In the genomic region with DNA sequence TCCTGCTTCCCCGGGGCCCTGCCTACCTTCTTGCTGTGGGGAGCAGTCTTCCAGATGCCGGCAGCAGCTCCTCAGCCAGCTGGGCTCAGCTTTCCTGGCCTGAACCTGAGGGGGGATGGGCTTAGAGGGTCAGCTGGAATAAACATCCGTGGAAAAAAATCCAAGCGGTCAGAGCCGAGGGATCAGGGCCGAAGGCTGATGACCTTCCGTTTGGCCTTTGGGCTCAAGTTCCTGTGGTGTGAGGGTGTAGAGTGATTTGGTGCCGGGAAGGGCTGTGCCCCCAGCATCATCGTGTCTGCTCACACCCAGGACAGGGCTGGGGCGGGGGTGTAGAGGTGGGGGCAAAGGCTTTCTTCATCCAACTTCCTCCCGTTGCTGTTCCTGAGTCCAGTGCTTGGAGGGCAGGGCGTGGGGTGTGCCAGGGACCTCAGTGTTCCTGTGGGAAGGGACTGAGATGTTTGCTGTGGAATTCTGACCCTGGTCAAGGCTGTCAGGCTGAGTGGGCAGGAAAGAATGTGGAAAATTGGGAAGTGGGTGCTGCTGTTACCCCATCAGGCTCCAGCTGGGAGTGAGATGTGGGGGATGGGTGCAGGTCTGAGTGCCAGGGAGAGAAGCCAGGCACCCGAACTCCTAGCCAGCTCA, we compare ENCODE assay signal across 12 cellular contexts. TPM values are rescaled to one million over a fixed set of nuclear protein-coding genes. Genes with fewer than 3 reads are reported as not detected.
DNase-seq lines count a peak whose midpoint lies in the region; ATAC-seq, FAIRE-seq and TF ChIP-seq lines count a peak whose summit lies in the region.
"Had no signal": no experiment of that assay in that cellular context is flagged by ENCODE, and none has a peak within 500 bp of the region (broad histone marks: within the 10 kb centered on the region; RNA-seq: fewer than 3 reads in every experiment).

No MANE protein-coding gene starts in this region.

- H3K4me2 ChIP-seq in GM23338 = peak overlapping the region; percentile 64
- peak overlapping the region; percentile 81 for H3K4me2 ChIP-seq in HepG2 (ENCODE audit: low read depth, low read length)

- H3K9me3 ChIP-seq in HepG2 (ENCODE audit: low read length) = no peaks in the 10 kb centered on the region
- no peaks in the 10 kb centered on the region for H3K9me3 ChIP-seq in small intestine (ENCODE audit: control insufficient read depth, low read depth)
- H3K9me3 ChIP-seq: neutrophil had no signal

- POLR2A ChIA-PET in HepG2 (lab: Yijun Ruan, JAX) = interaction anchor here (1.3 to 2.4 kb wide), 7 partner anchors 13 to 72 kb away, joined by 3 to 15 read pairs (median 5); a partner anchor contains a TSS

- H3K4me3 Mint-ChIP-seq in GM23338 (peak overlapping the region; percentile 30; the same call in 2 of the 3 replicates), brain (peak overlapping the region in 2 of 5 experiments; percentile 13 to 23)
- H3K4me3 Mint-ChIP-seq in stimulated activated naive B cell treated with anti-CD40 and anti-IgM and Interleukin-4, amounts not matched to agents 10 μg/mL and 1 μg/mL and 100 μg/mL, for 72 hours = peak overlapping the region in 1 of 2 donors; percentile 27
- H3K4me3 Mint-ChIP-seq: activated naive CD4-positive, alpha-beta T cell treated with anti-CD3 and anti-CD28 coated beads, Interleukin-2, amount 10 ng/mL, durations not matched to agents 7 days and 5 days had no signal

- no peak for TF ChIP-seq CTCF in GM23338 (conservative IDR thresholded peaks at IDR 0.05; ENCODE audit: low read depth in 2 of 2)
- no peak for TF ChIP-seq CTCF in brain (conservative IDR thresholded peaks at IDR 0.05)
- TF ChIP-seq CTCF in HepG2 (CRISPR knock-in tag; IDR thresholded peaks at IDR 0.05) = no peak

- DNase-seq in GM23338 (ENCODE audit: low spot score) (peak; percentile 43), HepG2 (ENCODE audit: low spot score) (peak; percentile 41), small intestine (no peak), NCI-H748 (lab: John Stamatoyannopoulos, UW; ENCODE audit: unreplicated experiment) (no peak)
- no peak for DNase-seq in stimulated activated naive B cell treated with anti-CD40 and anti-IgM and Interleukin-4, amounts not matched to agents 10 μg/mL and 1 μg/mL and 100 μg/mL, for 72 hours
- DNase-seq in central memory CD4-positive, alpha-beta T cell = no peak

- no peak for TF ChIP-seq POLR2A in HepG2 (IDR thresholded peaks at IDR 0.05; ENCODE audit: insufficient read depth in 1 of 2, low read depth in 2 of 2, low read length in 2 of 2)

- no peaks in the 10 kb centered on the region for H3K36me3 ChIP-seq in GM23338 (ENCODE audit: insufficient read depth)
- H3K36me3 ChIP-seq in HepG2 (replicated peaks in 1 of 2; ENCODE audit: control insufficient read depth in 1 of 2, insufficient read depth in 2 of 2, low read length in 2 of 2) = peaks cover 3 to 14% of the 10 kb centered on the region in 2 experiments; a peak in 4 of 5 replicates
- peaks cover 0 to 4% of the 10 kb centered on the region in 2 donors for H3K36me3 ChIP-seq in small intestine (ENCODE audit: control insufficient read depth in 2 of 2, insufficient read depth in 2 of 2, low read length in 2 of 2)

- no peak for ATAC-seq in GM23338
- ATAC-seq in HepG2 = peak; percentile 58
- peak in 1 of 2 donors; percentile 5 for ATAC-seq in stimulated activated naive B cell treated with anti-CD40 and anti-IgM and Interleukin-4, amounts not matched to agents 10 μg/mL and 1 μg/mL and 100 μg/mL, for 72 hours (replicated peaks)
- no peak for ATAC-seq in HG02938 (IDR thresholded peaks at IDR 0.05; ENCODE audit: unreplicated experiment)

- H3K27me3 Mint-ChIP-seq in GM23338 (ENCODE audit: insufficient read depth, low read depth, poor library complexity) (peaks cover 11% of the 10 kb centered on the region), brain (peaks cover 21% of the 10 kb centered on the region)
- H3K27me3 Mint-ChIP-seq in stimulated activated naive B cell treated with anti-CD40 and anti-IgM and Interleukin-4, amounts not matched to agents 10 μg/mL and 1 μg/mL and 100 μg/mL, for 72 hours = peaks cover 6 to 8% of the 10 kb centered on the region in 2 donors

- H4K20me1 ChIP-seq in GM23338 (replicated peaks; ENCODE audit: insufficient read depth) = peaks cover 5% of the 10 kb centered on the region; the same call in 1 of the 2 replicates
- no peaks in the 10 kb centered on the region for H4K20me1 ChIP-seq in HepG2 (ENCODE audit: insufficient read depth, low read length)

- BruUV-seq in HepG2 (replicated peaks; lab: Mats Ljungman, UMichigan) = no TSS peak

- H2AFZ ChIP-seq in GM23338 = no peak overlapping the region
- H2AFZ ChIP-seq in HepG2 (ENCODE audit: low read length) = no peak overlapping the region

- H3K79me2 ChIP-seq in GM23338 (replicated peaks; ENCODE audit: insufficient read depth) (no peaks in the 10 kb centered on the region), HepG2 (ENCODE audit: insufficient read depth, low read length) (no peaks in the 10 kb centered on the region)

- 0% methylated on average over 10 of the region's 13 CpGs for WGBS in HepG2 (ENCODE audit: low lambda C conversion rate)
- 49 to 53% (median 51%) methylated on average over 13 of the region's 13 CpGs for WGBS in small intestine, 3 donors

- H3K27ac ChIP-seq in GM23338 (ENCODE audit: low read depth) = no peak overlapping the region
- H3K27ac ChIP-seq in HepG2 (ENCODE audit: extremely low read length, insufficient read depth, low read length) = peak overlapping the region; percentile 46
- H3K27ac ChIP-seq in small intestine (ENCODE audit: low read depth in 1 of 2, low read length in 1 of 2) = peak overlapping the region in 1 of 2 donors; percentile 83
- H3K27ac ChIP-seq: neutrophil had no signal

- H3K9me2 ChIP-seq in GM23338 (ENCODE audit: insufficient read depth) = no peaks in the 10 kb centered on the region

- in situ Hi-C loops in HepG2 (cut with HindIII; ENCODE audit: extremely low pct_ligation_motif_present, low pct_unique_long_range_greater_than_20kb) = loop anchor here (5.0 kb wide), 1 partner anchor 55 kb away; no protein-coding TSS in a partner anchor

- intact Hi-C loops in HepG2 (cut with micrococcal nuclease; ENCODE audit: unreplicated experiment) = loop anchor here (5.0 kb wide), 1 partner anchor 35 kb away; no protein-coding TSS in a partner anchor

- TF ChIP-seq RAD21 in HepG2 (CRISPR knock-in tag; IDR thresholded peaks at IDR 0.05) = no peak

- H3K4me1 Mint-ChIP-seq in GM23338 (peaks cover 38% of the 10 kb centered on the region), brain (peaks cover 42% of the 10 kb centered on the region)
- H3K4me1 Mint-ChIP-seq in stimulated activated naive B cell treated with anti-CD40 and anti-IgM and Interleukin-4, amounts not matched to agents 10 μg/mL and 1 μg/mL and 100 μg/mL, for 72 hours = peaks cover 35 to 49% of the 10 kb centered on the region in 2 donors

- H3F3A ChIP-seq in GM23338 (replicated peaks; ENCODE audit: low read depth) = 0 out of 2 replicates have a peak, but pooled peaks cover 11% of the 10 kb centered on the region

- CTCF ChIA-PET in HepG2 (lab: Yijun Ruan, JAX; ENCODE audit: low intra/inter-chr PET ratio, low total read pairs) = interaction anchor here (1.0 to 3.1 kb wide), 2 partner anchors 56 to 58 kb away, joined by 4 to 79 read pairs; no protein-coding TSS in a partner anchor

- H3K27me3 ChIP-seq in GM23338 (ENCODE audit: insufficient read depth) (peaks cover 12% of the 10 kb centered on the region; the same call in 1 of the 2 replicates), HepG2 (ENCODE audit: control insufficient read depth in 1 of 2, insufficient read depth in 2 of 2, low read length in 2 of 2) (peaks cover 11 to 26% of the 10 kb centered on the region in 2 experiments), small intestine (ENCODE audit: control insufficient read depth in 2 of 2, insufficient read depth in 2 of 2, low read length in 2 of 2) (no peaks in the 10 kb centered on the region)

- H3K4me3 ChIP-seq in GM23338 (peak overlapping the region; percentile 26), HepG2 (replicated peaks in 1 of 3; ENCODE audit: insufficient read depth in 1 of 3, low read depth in 2 of 3, low read length in 3 of 3) (peak overlapping the region; percentile 55 to 71 (median 56)), small intestine (ENCODE audit: low read depth in 1 of 2, low read length in 2 of 2) (no peak overlapping the region)

- peak; percentile 28 for FAIRE-seq in HepG2 (lab: Jason Lieb, UNC)
- FAIRE-seq in small intestine (lab: Jason Lieb, UNC) = no peak
- FAIRE-seq: frontal cortex, TTC549 had no signal

- H3K36me3 Mint-ChIP-seq in GM23338 (ENCODE audit: low read depth) = peaks cover 17% of the 10 kb centered on the region
- peaks cover 11% of the 10 kb centered on the region for H3K36me3 Mint-ChIP-seq in brain
- peaks cover 15 to 23% of the 10 kb centered on the region in 2 donors for H3K36me3 Mint-ChIP-seq in stimulated activated naive B cell treated with anti-CD40 and anti-IgM and Interleukin-4, amounts not matched to agents 10 μg/mL and 1 μg/mL and 100 μg/mL, for 72 hours

- H3K9me3 Mint-ChIP-seq in GM23338 = no peaks in the 10 kb centered on the region
- H3K9me3 Mint-ChIP-seq in brain = no peaks in the 10 kb centered on the region
- H3K9me3 Mint-ChIP-seq in stimulated activated naive B cell treated with anti-CD40 and anti-IgM and Interleukin-4, amounts not matched to agents 10 μg/mL and 1 μg/mL and 100 μg/mL, for 72 hours = no peaks in the 10 kb centered on the region
- H3K9me3 Mint-ChIP-seq: activated naive CD4-positive, alpha-beta T cell treated with anti-CD3 and anti-CD28 coated beads, Interleukin-2, amount 10 ng/mL, durations not matched to agents 7 days and 5 days had no signal

- no peak for TF ChIP-seq EP300 in HepG2 (IDR thresholded peaks at IDR 0.05; ENCODE audit: low read depth in 2 of 2, low read length in 2 of 2)
- no peak for TF ChIP-seq EP300 in HepG2 (CRISPR knock-in tag; IDR thresholded peaks at IDR 0.05; ENCODE audit: borderline replicate concordance)

- peak overlapping the region; percentile 54 for H3K9ac ChIP-seq in HepG2 (ENCODE audit: insufficient read depth, low read depth, low read length)

- H3K4me1 ChIP-seq in GM23338 (ENCODE audit: insufficient read depth) (peaks cover 41% of the 10 kb centered on the region; the same call in 1 of the 2 replicates), HepG2 (ENCODE audit: insufficient read depth, low read length) (peaks cover 46% of the 10 kb centered on the region), small intestine (ENCODE audit: control insufficient read depth in 2 of 2, insufficient read depth in 1 of 2, low read depth in 1 of 2, low read length in 1 of 2) (no peaks in the 10 kb centered on the region)

- H3K27ac Mint-ChIP-seq in GM23338 (0 out of 2 replicates have a peak overlapping the region, but pooled peaks have one; percentile 40), brain (peak overlapping the region in 4 of 5 experiments; percentile 68 to 91 (median 83))
- H3K27ac Mint-ChIP-seq in stimulated activated naive B cell treated with anti-CD40 and anti-IgM and Interleukin-4, amounts not matched to agents 10 μg/mL and 1 μg/mL and 100 μg/mL, for 72 hours = peak overlapping the region; percentile 90
- H3K27ac Mint-ChIP-seq: activated naive CD4-positive, alpha-beta T cell treated with anti-CD3 and anti-CD28 coated beads, Interleukin-2, amount 10 ng/mL, durations not matched to agents 7 days and 5 days had no signal

RNA-seq across cellular contexts. Expression of a gene that starts 2.6 kb away (rescaled TPM):
- total RNA-seq in GM23338 (2014; rRNA removed; shearing (Covaris generic)) = 0.12 and 0.66 TPM in 2 replicates
- polyA plus RNA-seq in GM23338 (2016; fragmentation: Nextera tagmentation; extraction: Ambion mirVana) (0.66 and 0.80 TPM in 2 replicates), brain (ENCODE audit: insufficient read depth, low read depth, low replicate concordance) (not detected), HepG2 (2011; rRNA removed) (0.07 TPM in 1 of 2 replicates, not detected in the other), small intestine (1 to 10 TPM in 1 of 3 donors, under 1 TPM in 1, not detected in 1; 0.46 to 1.6 TPM)
- not detected in 2 replicates for total RNA-seq in HepG2 (2016; rRNA removed; fragmentation: Illumina TruSeq; extraction: Trizol)
- not detected in 2 replicates for total RNA-seq in HepG2 (2016; cell fraction: cytosol; rRNA removed; fragmentation: Illumina TruSeq; extraction: Trizol; ENCODE audit: low read depth)
- not detected in 2 replicates for total RNA-seq in HepG2 (2016; cell fraction: insoluble cytoplasmic fraction; rRNA removed; fragmentation: Illumina TruSeq; extraction: Trizol)
- total RNA-seq in HepG2 (2016; cell fraction: membrane; rRNA removed; fragmentation: Illumina TruSeq; extraction: Trizol) = not detected in 2 replicates
- not detected in 2 replicates for total RNA-seq in HepG2 (2016; cell fraction: nucleus; rRNA removed; fragmentation: Illumina TruSeq; extraction: Trizol)
- not detected in 2 replicates for polyA plus RNA-seq in HepG2 (2011; cell fraction: cytosol; rRNA removed)
- polyA plus RNA-seq in HepG2 (2011; cell fraction: nucleus; rRNA removed) = not detected in 2 replicates
- polyA plus RNA-seq in HepG2 (2012) = not detected in 2 replicates
- polyA plus RNA-seq in HepG2 (2016; cell fraction: cytosol; fragmentation: Illumina TruSeq; extraction: Trizol; ENCODE audit: low read depth) = not detected in 2 replicates
- polyA plus RNA-seq in HepG2 (2016; cell fraction: insoluble cytoplasmic fraction; fragmentation: Illumina TruSeq; extraction: Trizol; ENCODE audit: low read depth) = not detected in 2 replicates
- polyA plus RNA-seq in HepG2 (2016; cell fraction: membrane; fragmentation: Illumina TruSeq; extraction: Trizol; ENCODE audit: low read depth) = not detected in 2 replicates
- not detected in 2 replicates for polyA plus RNA-seq in HepG2 (2016; cell fraction: nucleus; fragmentation: Illumina TruSeq; extraction: Trizol; ENCODE audit: insufficient read depth, low read depth)
- not detected in 2 replicates for polyA minus RNA-seq in HepG2 (2011; rRNA and poly(A)+ RNA removed; ENCODE audit: low replicate concordance)
- not detected in 2 replicates for polyA minus RNA-seq in HepG2 (2011; cell fraction: cytosol; rRNA and poly(A)+ RNA removed)
- polyA minus RNA-seq in HepG2 (2011; cell fraction: nucleus; rRNA and poly(A)+ RNA removed) = 0.39 TPM in 1 of 2 replicates, not detected in the other
- total RNA-seq: frontal cortex had no signal

RNA-seq across cellular contexts. Expression of a gene that starts 12.4 kb away (rescaled TPM):
- 60.3 and 111 TPM in 2 replicates for total RNA-seq in GM23338 (2014; rRNA removed; shearing (Covaris generic))
- polyA plus RNA-seq in GM23338 (2016; fragmentation: Nextera tagmentation; extraction: Ambion mirVana) = 27.7 and 29.4 TPM in 2 replicates
- polyA plus RNA-seq in brain (ENCODE audit: insufficient read depth, low read depth, low replicate concordance) = 52.5 TPM
- total RNA-seq in HepG2 (2016; rRNA removed; fragmentation: Illumina TruSeq; extraction: Trizol) = 66.7 and 67.7 TPM in 2 replicates
- 24.9 and 31.4 TPM in 2 replicates for total RNA-seq in HepG2 (2016; cell fraction: cytosol; rRNA removed; fragmentation: Illumina TruSeq; extraction: Trizol; ENCODE audit: low read depth)
- 67.1 and 68.7 TPM in 2 replicates for total RNA-seq in HepG2 (2016; cell fraction: insoluble cytoplasmic fraction; rRNA removed; fragmentation: Illumina TruSeq; extraction: Trizol)
- total RNA-seq in HepG2 (2016; cell fraction: membrane; rRNA removed; fragmentation: Illumina TruSeq; extraction: Trizol) = 38.8 and 52.9 TPM in 2 replicates
- 31.7 and 32.7 TPM in 2 replicates for total RNA-seq in HepG2 (2016; cell fraction: nucleus; rRNA removed; fragmentation: Illumina TruSeq; extraction: Trizol)
- 58.2 and 60.2 TPM in 2 replicates for polyA plus RNA-seq in HepG2 (2011; rRNA removed)
- polyA plus RNA-seq in HepG2 (2011; cell fraction: cytosol; rRNA removed) = 84.5 and 95.4 TPM in 2 replicates
- polyA plus RNA-seq in HepG2 (2011; cell fraction: nucleus; rRNA removed) = 55.3 and 57.9 TPM in 2 replicates
- 27.2 and 33.1 TPM in 2 replicates for polyA plus RNA-seq in HepG2 (2012)
- polyA plus RNA-seq in HepG2 (2016; cell fraction: cytosol; fragmentation: Illumina TruSeq; extraction: Trizol; ENCODE audit: low read depth) = 16.9 and 28.4 TPM in 2 replicates
- 57.3 and 61.7 TPM in 2 replicates for polyA plus RNA-seq in HepG2 (2016; cell fraction: insoluble cytoplasmic fraction; fragmentation: Illumina TruSeq; extraction: Trizol; ENCODE audit: low read depth)
- 24.0 and 35.4 TPM in 2 replicates for polyA plus RNA-seq in HepG2 (2016; cell fraction: membrane; fragmentation: Illumina TruSeq; extraction: Trizol; ENCODE audit: low read depth)
- 51.5 and 54.0 TPM in 2 replicates for polyA plus RNA-seq in HepG2 (2016; cell fraction: nucleus; fragmentation: Illumina TruSeq; extraction: Trizol; ENCODE audit: insufficient read depth, low read depth)
- 106 and 147 TPM in 2 replicates for polyA minus RNA-seq in HepG2 (2011; rRNA and poly(A)+ RNA removed; ENCODE audit: low replicate concordance)
- polyA minus RNA-seq in HepG2 (2011; cell fraction: cytosol; rRNA and poly(A)+ RNA removed) = 15.6 and 16.2 TPM in 2 replicates
- 12.8 and 16.7 TPM in 2 replicates for polyA minus RNA-seq in HepG2 (2011; cell fraction: nucleus; rRNA and poly(A)+ RNA removed)
- polyA plus RNA-seq in small intestine = 10 to 100 TPM; 49.2 to 65.1 (median 61.7) TPM

RNA-seq across cellular contexts. Expression of a gene that starts 30.9 kb away (rescaled TPM):
- 13.4 and 19.1 TPM in 2 replicates for total RNA-seq in GM23338 (2014; rRNA removed; shearing (Covaris generic))
- polyA plus RNA-seq in GM23338 (2016; fragmentation: Nextera tagmentation; extraction: Ambion mirVana) (7.5 and 8.3 TPM in 2 replicates), brain (ENCODE audit: insufficient read depth, low read depth, low replicate concordance) (26.2 TPM), HepG2 (2011; rRNA removed) (15.2 and 16.5 TPM in 2 replicates), small intestine (100 to 1,000 TPM in 1 of 3 donors, 10 to 100 TPM in 1, 1 to 10 TPM in 1; 6.7 to 100 (median 15.1) TPM)
- 4.6 and 5.7 TPM in 2 replicates for total RNA-seq in HepG2 (2016; rRNA removed; fragmentation: Illumina TruSeq; extraction: Trizol)
- total RNA-seq in HepG2 (2016; cell fraction: cytosol; rRNA removed; fragmentation: Illumina TruSeq; extraction: Trizol; ENCODE audit: low read depth) = 8.4 and 9.3 TPM in 2 replicates
- 3.8 and 7.6 TPM in 2 replicates for total RNA-seq in HepG2 (2016; cell fraction: insoluble cytoplasmic fraction; rRNA removed; fragmentation: Illumina TruSeq; extraction: Trizol)
- total RNA-seq in HepG2 (2016; cell fraction: membrane; rRNA removed; fragmentation: Illumina TruSeq; extraction: Trizol) = 5.8 and 6.3 TPM in 2 replicates
- total RNA-seq in HepG2 (2016; cell fraction: nucleus; rRNA removed; fragmentation: Illumina TruSeq; extraction: Trizol) = 8.9 and 10.0 TPM in 2 replicates
- polyA plus RNA-seq in HepG2 (2011; cell fraction: cytosol; rRNA removed) = 7.6 and 13.1 TPM in 2 replicates
- polyA plus RNA-seq in HepG2 (2011; cell fraction: nucleus; rRNA removed) = 26.2 and 46.7 TPM in 2 replicates
- 6.4 and 16.5 TPM in 2 replicates for polyA plus RNA-seq in HepG2 (2012)
- 1.6 and 1.7 TPM in 2 replicates for polyA plus RNA-seq in HepG2 (2016; cell fraction: cytosol; fragmentation: Illumina TruSeq; extraction: Trizol; ENCODE audit: low read depth)
- 5.3 and 8.6 TPM in 2 replicates for polyA plus RNA-seq in HepG2 (2016; cell fraction: insoluble cytoplasmic fraction; fragmentation: Illumina TruSeq; extraction: Trizol; ENCODE audit: low read depth)
- polyA plus RNA-seq in HepG2 (2016; cell fraction: membrane; fragmentation: Illumina TruSeq; extraction: Trizol; ENCODE audit: low read depth) = 3.4 and 3.9 TPM in 2 replicates
- 22.7 TPM in 2 replicates for polyA plus RNA-seq in HepG2 (2016; cell fraction: nucleus; fragmentation: Illumina TruSeq; extraction: Trizol; ENCODE audit: insufficient read depth, low read depth)
- polyA minus RNA-seq in HepG2 (2011; rRNA and poly(A)+ RNA removed; ENCODE audit: low replicate concordance) = 28.6 and 56.6 TPM in 2 replicates
- 10.8 and 14.1 TPM in 2 replicates for polyA minus RNA-seq in HepG2 (2011; cell fraction: cytosol; rRNA and poly(A)+ RNA removed)
- polyA minus RNA-seq in HepG2 (2011; cell fraction: nucleus; rRNA and poly(A)+ RNA removed) = 11.8 and 13.0 TPM in 2 replicates

Comparison
In these comparisons a context has a peak if more than half of its experiments do, and no peak if none do; other contexts are left out.
1. DNase-seq: peak in GM23338 (single experiment) and HepG2 (single experiment); none in stimulated activated naive B cell treated with anti-CD40 and anti-IgM and Interleukin-4, amounts not matched to agents 10 μg/mL and 1 μg/mL and 100 μg/mL, for 72 hours (single experiment), central memory CD4-positive, alpha-beta T cell (single experiment), small intestine (single experiment) and NCI-H748 (single experiment).
2. H3K4me3 ChIP-seq: peak in GM23338 (single experiment) and HepG2 (3 of 3); none in small intestine (0 of 2).
3. H3K27ac Mint-ChIP-seq: peak in every context shown above with its lines; median percentile 90 in stimulated activated naive B cell treated with anti-CD40 and anti-IgM and Interleukin-4, amounts not matched to agents 10 μg/mL and 1 μg/mL and 100 μg/mL, for 72 hours; 83 in brain; 40 in GM23338.